Comparison of ENCODE assay signal across 20 cellular contexts in genomic region chr13:107493271-107493670, GRCh38.
A peak's percentile ranks its signal among the peaks of the same experiment; 100 is the strongest.
DNase-seq lines count a peak whose midpoint lies in the region; ATAC-seq and TF ChIP-seq lines count a peak whose summit lies in the region.
"Had no signal": no experiment of that assay in that cellular context is flagged by ENCODE, and none has a peak within 500 bp of the region (broad histone marks: within the 10 kb centered on the region; RNA-seq: fewer than 3 reads in every experiment).

No MANE protein-coding gene starts in this region.

- intact Hi-C loops in A673 (cut with micrococcal nuclease; ENCODE audit: unreplicated experiment) = no loop called here

- BruUV-seq in A673 (replicated peaks; lab: Mats Ljungman, UMichigan) = no TSS peak

- DNase-seq in HT-29 (ENCODE audit: low spot score) (peak; percentile 10), endodermal cell (no peak), A673 (ENCODE audit: low spot score) (no peak), GM10248 (ENCODE audit: extremely low spot score) (no peak)
- DNase-seq: 8988T; AML-193; Caco-2; CD4-positive, alpha-beta T cell; CD8-positive, alpha-beta T cell; DMS 273 treated with DMSO at 0.1 percent for 48 hours; DMS153; DMS53; DMS79; DND-41; EL; GDM1 had no signal

- H3K27ac Mint-ChIP-seq in endodermal cell = peak overlapping the region; percentile 29
- H3K27ac Mint-ChIP-seq: B cell; CD4-positive, alpha-beta T cell; CD8-positive, alpha-beta T cell had no signal

- no peaks in the 10 kb centered on the region for H3K27me3 ChIP-seq in endodermal cell (ENCODE audit: control insufficient read depth, insufficient read depth, low read length, poor library complexity, severe bottlenecking)
- H3K27me3 ChIP-seq in A673 (replicated peaks; ENCODE audit: insufficient read depth, low read depth, low read length, poor library complexity) = no peaks in the 10 kb centered on the region
- H3K27me3 ChIP-seq: BLaER1 treated with 17β-estradiol and CSF1 and Interleukin-3, amounts not matched to agents 10 nM and 100 nM had no signal

- no peak overlapping the region for H3K4me3 Mint-ChIP-seq in endodermal cell
- H3K4me3 Mint-ChIP-seq: B cell; CD4-positive, alpha-beta T cell; CD8-positive, alpha-beta T cell had no signal

- CTCF ChIA-PET in A673 (lab: Charles Lee) (no interaction called here), GM10248 (lab: Yijun Ruan, JAX) (no interaction called here)

- peaks cover 20% of the 10 kb centered on the region for H3K9me3 Mint-ChIP-seq in endodermal cell

- H3K9ac ChIP-seq in endodermal cell (ENCODE audit: extremely low read depth, low read length, poor library complexity, severe bottlenecking) = no peak overlapping the region
- H3K9ac ChIP-seq: BLaER1 treated with 17β-estradiol and CSF1 and Interleukin-3, amounts not matched to agents 10 nM and 100 nM had no signal

- ATAC-seq in HG02623 (IDR thresholded peaks at IDR 0.05; ENCODE audit: unreplicated experiment) = no peak
- ATAC-seq: CD8-positive, alpha-beta T cell had no signal

- H3K4me1 ChIP-seq in endodermal cell (ENCODE audit: control insufficient read depth, insufficient read depth, low read length) (no peaks in the 10 kb centered on the region), A673 (ENCODE audit: insufficient read depth, low read length, poor library complexity, severe bottlenecking) (no peaks in the 10 kb centered on the region)
- H3K4me1 ChIP-seq: BLaER1 treated with 17β-estradiol and CSF1 and Interleukin-3, amounts not matched to agents 10 nM and 100 nM; Caco-2 had no signal

- no peaks in the 10 kb centered on the region for H3K4me1 Mint-ChIP-seq in endodermal cell
- H3K4me1 Mint-ChIP-seq: B cell had no signal

- WGBS in endodermal cell (ENCODE audit: insufficient coverage in 1 of 2, insufficient read length in 1 of 2), 2 experiments = 97 to 100% methylated on average over 2 to 3 of the region's 3 CpGs

- TF ChIP-seq CTCF in endodermal cell (conservative IDR thresholded peaks at IDR 0.05) (no peak), A673 (conservative IDR thresholded peaks at IDR 0.05; ENCODE audit: low read depth, low read length) (no peak), GM10248 (IDR thresholded peaks at IDR 0.05; ENCODE audit: control extremely low read depth, extremely low read depth, low read depth, missing control alignments) (no peak)

- H3K36me3 ChIP-seq in endodermal cell (ENCODE audit: control insufficient read depth, insufficient read depth, low read length) (no peaks in the 10 kb centered on the region), A673 (ENCODE audit: insufficient read depth, low read length, poor library complexity, severe bottlenecking) (no peaks in the 10 kb centered on the region)
- H3K36me3 ChIP-seq: BLaER1 treated with 17β-estradiol and CSF1 and Interleukin-3, amounts not matched to agents 10 nM and 100 nM had no signal

- H3K4me3 ChIP-seq in endodermal cell (ENCODE audit: low read length) (no peak overlapping the region), A673 (ENCODE audit: low read depth, low read length, poor library complexity, severe bottlenecking) (no peak overlapping the region)
- H3K4me3 ChIP-seq: BLaER1 treated with 17β-estradiol and CSF1 and Interleukin-3, amounts not matched to agents 10 nM and 100 nM had no signal

- H3K27ac ChIP-seq in endodermal cell (ENCODE audit: low read depth, low read length) (no peak overlapping the region), A673 (ENCODE audit: low read depth, low read length, poor library complexity, severe bottlenecking) (no peak overlapping the region)
- H3K27ac ChIP-seq: BLaER1 treated with 17β-estradiol and CSF1 and Interleukin-3, amounts not matched to agents 10 nM and 100 nM; C4-2B had no signal

- no peaks in the 10 kb centered on the region for H3K27me3 Mint-ChIP-seq in endodermal cell (ENCODE audit: insufficient read depth)
- H3K27me3 Mint-ChIP-seq: B cell; CD4-positive, alpha-beta T cell had no signal

- POLR2A ChIA-PET in A673 (lab: Charles Lee; ENCODE audit: low non-redundant PET) (no interaction called here), GM10248 (lab: Yijun Ruan, JAX) (no interaction called here)

- H3K36me3 Mint-ChIP-seq in endodermal cell (ENCODE audit: low read depth) = no peaks in the 10 kb centered on the region
- H3K36me3 Mint-ChIP-seq: CD8-positive, alpha-beta T cell had no signal

- H3K9me3 ChIP-seq in endodermal cell (ENCODE audit: control insufficient read depth, low read length) = peaks cover 15% of the 10 kb centered on the region
- peaks cover 4% of the 10 kb centered on the region for H3K9me3 ChIP-seq in A673 (ENCODE audit: low read depth, low read length, poor library complexity, severe bottlenecking)
